ENCODE assay signal across 13 cellular contexts in the genomic region with DNA sequence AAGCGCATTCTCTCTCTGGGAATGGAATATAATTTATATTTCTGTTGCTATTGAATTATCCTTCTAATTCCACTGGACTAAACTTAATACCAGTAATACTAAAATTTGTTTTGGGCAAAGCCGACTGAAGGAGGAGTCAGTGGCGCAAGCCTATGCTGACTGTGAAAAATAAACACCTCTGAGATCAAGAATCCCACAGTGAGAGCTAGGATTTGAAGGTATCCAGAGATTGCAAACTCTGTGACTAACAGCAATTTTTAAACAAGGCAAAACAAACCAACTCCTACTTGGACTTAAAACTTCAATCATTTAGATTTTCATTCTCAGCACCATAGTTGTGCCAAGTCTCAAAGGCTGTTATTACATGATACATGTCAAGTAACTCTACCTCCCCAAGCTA.
DNase-seq lines count a peak whose midpoint lies in the region; ATAC-seq and TF ChIP-seq lines count a peak whose summit lies in the region.
"Had no signal": no experiment of that assay in that cellular context is flagged by ENCODE, and none has a peak within 500 bp of the region (broad histone marks: within the 10 kb centered on the region; RNA-seq: fewer than 3 reads in every experiment).

No MANE protein-coding gene starts in this region.

- H4K91ac ChIP-seq in trophoblast cell (ENCODE audit: low read depth, low read length), result no peak overlapping the region

- H3K4me1 Mint-ChIP-seq in neural progenitor cell, result peaks cover 15% of the 10 kb centered on the region
- H3K4me1 Mint-ChIP-seq in activated CD4-positive, alpha-beta T cell treated with anti-CD3 and anti-CD28 coated beads, Interleukin-2, amount 10 ng/mL, durations not matched to agents 24 days and 14 days, result peaks cover 7% of the 10 kb centered on the region
- H3K4me1 Mint-ChIP-seq: H9 had no signal

- H3K4me3 ChIP-seq in MG63, result no peak overlapping the region
- no peak overlapping the region for H3K4me3 ChIP-seq in neural progenitor cell
- H3K4me3 ChIP-seq in trophoblast cell (ENCODE audit: low read depth, low read length), result no peak overlapping the region
- no peak overlapping the region for H3K4me3 ChIP-seq in upper lobe of left lung
- H3K4me3 ChIP-seq: BLaER1 treated with 17β-estradiol and CSF1 and Interleukin-3, amounts not matched to agents 10 nM and 100 nM had no signal

- H3K36me3 ChIP-seq in MG63 (0 out of 2 replicates have a peak, but pooled peaks cover 3% of the 10 kb centered on the region), neural progenitor cell (no peaks in the 10 kb centered on the region), trophoblast cell (ENCODE audit: control insufficient read depth in 1 of 2, insufficient read depth in 2 of 2, low read length in 2 of 2) (no peaks in the 10 kb centered on the region), upper lobe of left lung (no peaks in the 10 kb centered on the region)
- H3K36me3 ChIP-seq: BLaER1 treated with 17β-estradiol and CSF1 and Interleukin-3, amounts not matched to agents 10 nM and 100 nM had no signal

- no peak for TF ChIP-seq EP300 in upper lobe of left lung (IDR thresholded peaks at IDR 0.05)

- H3K36me3 Mint-ChIP-seq in neural progenitor cell, result peaks cover 7% of the 10 kb centered on the region
- H3K36me3 Mint-ChIP-seq in activated CD4-positive, alpha-beta T cell treated with anti-CD3 and anti-CD28 coated beads, Interleukin-2, amount 10 ng/mL, durations not matched to agents 24 days and 14 days (ENCODE audit: low read depth), result no peaks in the 10 kb centered on the region
- H3K36me3 Mint-ChIP-seq: CD8-positive, alpha-beta T cell had no signal

- H3K4me3 Mint-ChIP-seq in neural progenitor cell, result no peak overlapping the region
- H3K4me3 Mint-ChIP-seq in activated CD4-positive, alpha-beta T cell treated with anti-CD3 and anti-CD28 coated beads, Interleukin-2, amount 10 ng/mL, durations not matched to agents 24 days and 14 days, result no peak overlapping the region
- H3K4me3 Mint-ChIP-seq: B cell; CD8-positive, alpha-beta T cell; H9 had no signal

- peak overlapping the region; percentile 2 for H3K4me2 ChIP-seq in neural progenitor cell
- H3K4me2 ChIP-seq in trophoblast cell (ENCODE audit: low read length), result no peak overlapping the region
- H3K4me2 ChIP-seq: BLaER1 treated with 17β-estradiol and CSF1 and Interleukin-3, amounts not matched to agents 10 nM and 100 nM had no signal

- no peak overlapping the region for H2BK120ac ChIP-seq in trophoblast cell (ENCODE audit: insufficient read depth, low read length, poor library complexity)

- H4K12ac ChIP-seq in trophoblast cell (ENCODE audit: low read depth, low read length), result no peak overlapping the region

- no peaks in the 10 kb centered on the region for H3K9me3 Mint-ChIP-seq in neural progenitor cell
- H3K9me3 Mint-ChIP-seq in activated CD4-positive, alpha-beta T cell treated with anti-CD3 and anti-CD28 coated beads, Interleukin-2, amount 10 ng/mL, durations not matched to agents 24 days and 14 days, result no peaks in the 10 kb centered on the region
- H3K9me3 Mint-ChIP-seq: CD8-positive, alpha-beta T cell; H9 had no signal

- H3K27me3 ChIP-seq in MG63 (no peaks in the 10 kb centered on the region), neural progenitor cell (peaks cover 97% of the 10 kb centered on the region), trophoblast cell (ENCODE audit: insufficient read depth, low read length) (no peaks in the 10 kb centered on the region), upper lobe of left lung (no peaks in the 10 kb centered on the region)
- H3K27me3 ChIP-seq: BLaER1 treated with 17β-estradiol and CSF1 and Interleukin-3, amounts not matched to agents 10 nM and 100 nM had no signal

- TF ChIP-seq CTCF in neural progenitor cell (IDR thresholded peaks at IDR 0.05), result no peak
- no peak for TF ChIP-seq CTCF in upper lobe of left lung (IDR thresholded peaks at IDR 0.05)

- H3K14ac ChIP-seq in trophoblast cell (ENCODE audit: low read length), result no peak overlapping the region

- H3K4me1 ChIP-seq in neural progenitor cell (peaks cover 15% of the 10 kb centered on the region), trophoblast cell (ENCODE audit: control insufficient read depth in 1 of 2, insufficient read depth in 2 of 2, low read length in 2 of 2) (no peaks in the 10 kb centered on the region), upper lobe of left lung (peaks cover 0 to 3% (median 0%) of the 10 kb centered on the region in 4 donors)

- no peak overlapping the region for H3K18ac ChIP-seq in trophoblast cell (ENCODE audit: low read length)

- no peak overlapping the region for H2AK5ac ChIP-seq in trophoblast cell (ENCODE audit: low read length)

- H4K8ac ChIP-seq in trophoblast cell (ENCODE audit: low read depth, low read length), result no peak overlapping the region

- ATAC-seq in upper lobe of left lung (ENCODE audit: low FRiP score in 2 of 2), result no peak
- ATAC-seq: CD8-positive, alpha-beta T cell had no signal

- no peak overlapping the region for H3K27ac Mint-ChIP-seq in neural progenitor cell
- no peak overlapping the region for H3K27ac Mint-ChIP-seq in activated CD4-positive, alpha-beta T cell treated with anti-CD3 and anti-CD28 coated beads, Interleukin-2, amount 10 ng/mL, durations not matched to agents 24 days and 14 days
- H3K27ac Mint-ChIP-seq: B cell; CD8-positive, alpha-beta T cell; H9 had no signal

- no peak overlapping the region for H2BK12ac ChIP-seq in trophoblast cell (ENCODE audit: low read length)

- H2BK5ac ChIP-seq in trophoblast cell (ENCODE audit: low read depth, low read length, poor library complexity), result no peak overlapping the region

- no peak overlapping the region for H3K27ac ChIP-seq in neural progenitor cell
- H3K27ac ChIP-seq in trophoblast cell (ENCODE audit: low read depth, low read length), result no peak overlapping the region
- H3K27ac ChIP-seq in upper lobe of left lung, result no peak overlapping the region
- H3K27ac ChIP-seq: BLaER1 treated with 17β-estradiol and CSF1 and Interleukin-3, amounts not matched to agents 10 nM and 100 nM had no signal

- H3K79me2 ChIP-seq in neural progenitor cell (ENCODE audit: low read depth) (no peaks in the 10 kb centered on the region), trophoblast cell (ENCODE audit: control insufficient read depth, insufficient read depth, low read length, poor library complexity) (no peaks in the 10 kb centered on the region)

- H3K9ac ChIP-seq in neural progenitor cell, result no peak overlapping the region
- no peak overlapping the region for H3K9ac ChIP-seq in trophoblast cell (ENCODE audit: low read length)
- H3K9ac ChIP-seq: BLaER1 treated with 17β-estradiol and CSF1 and Interleukin-3, amounts not matched to agents 10 nM and 100 nM had no signal

- peaks cover 73% of the 10 kb centered on the region for H4K20me1 ChIP-seq in neural progenitor cell (ENCODE audit: low read depth)
- H4K20me1 ChIP-seq: BLaER1 treated with 17β-estradiol and CSF1 and Interleukin-3, amounts not matched to agents 10 nM and 100 nM had no signal

- no peak for TF ChIP-seq POLR2A in upper lobe of left lung (IDR thresholded peaks at IDR 0.05)

- H3K4ac ChIP-seq in trophoblast cell (ENCODE audit: low read depth, low read length), result no peak overlapping the region

- H3K23ac ChIP-seq in trophoblast cell (ENCODE audit: low read length), result no peak overlapping the region

- no peaks in the 10 kb centered on the region for H3K79me1 ChIP-seq in trophoblast cell (ENCODE audit: low read length)

- intact Hi-C loops in activated CD4-positive, alpha-beta T cell treated with anti-CD3 and anti-CD28 coated beads, Interleukin-2, amount 10 ng/mL, durations not matched to agents 24 days and 14 days (cut with micrococcal nuclease), result no loop called here

- H3K27me3 Mint-ChIP-seq in neural progenitor cell (ENCODE audit: insufficient read depth, low read depth), result peaks cover 40% of the 10 kb centered on the region
- H3K27me3 Mint-ChIP-seq in activated CD4-positive, alpha-beta T cell treated with anti-CD3 and anti-CD28 coated beads, Interleukin-2, amount 10 ng/mL, durations not matched to agents 24 days and 14 days, result peaks cover 22% of the 10 kb centered on the region

- peak; percentile 30 for DNase-seq in MG63
- peak; percentile 37 for DNase-seq in fibroblast of peridontal ligament (ENCODE audit: extremely low read depth)
- DNase-seq in neural progenitor cell (ENCODE audit: low spot score), result no peak
- DNase-seq in activated CD4-positive, alpha-beta T cell treated with anti-CD3 and anti-CD28 coated beads, Interleukin-2, amount 10 ng/mL, durations not matched to agents 24 days and 14 days, result no peak
- DNase-seq in NCI-H345 treated with DMSO at 0.1 percent for 48 hours (lab: John Stamatoyannopoulos, UW; ENCODE audit: unreplicated experiment), result no peak
- no peak for DNase-seq in trophoblast cell
- DNase-seq in upper lobe of left lung, result no peak
- DNase-seq: Calu3; CD8-positive, alpha-beta T cell; DMS 273 treated with DMSO at 0.1 percent for 48 hours; H9 had no signal

- no CpG with 5 or more reads among the region's 3 CpGs for WGBS in trophoblast cell (ENCODE audit: extremely low coverage, insufficient coverage, insufficient read length)
- WGBS in upper lobe of left lung, 2 donors, result 88 to 93% methylated on average over 3 of the region's 3 CpGs

- H3F3A ChIP-seq in neural progenitor cell (ENCODE audit: low read depth), result peaks cover 9% of the 10 kb centered on the region

- no peak overlapping the region for H2AFZ ChIP-seq in neural progenitor cell (replicated peaks)
- H2AFZ ChIP-seq in trophoblast cell (ENCODE audit: insufficient read depth, low read length, poor library complexity), result no peak overlapping the region

- no peaks in the 10 kb centered on the region for H3K9me3 ChIP-seq in MG63
- no peaks in the 10 kb centered on the region for H3K9me3 ChIP-seq in neural progenitor cell (ENCODE audit: low read depth)
- no peaks in the 10 kb centered on the region for H3K9me3 ChIP-seq in trophoblast cell (ENCODE audit: insufficient read depth, low read depth, low read length)
- no peaks in the 10 kb centered on the region for H3K9me3 ChIP-seq in upper lobe of left lung
- H3K9me3 ChIP-seq: BLaER1 treated with 17β-estradiol and CSF1 and Interleukin-3, amounts not matched to agents 10 nM and 100 nM had no signal

Comparison
In these comparisons a context has a peak if more than half of its experiments do, and no peak if none do; other contexts are left out.
1. DNase-seq: peak in MG63 (single experiment) and fibroblast of peridontal ligament (single experiment); none in neural progenitor cell (single experiment), activated CD4-positive, alpha-beta T cell treated with anti-CD3 and anti-CD28 coated beads, Interleukin-2, amount 10 ng/mL, durations not matched to agents 24 days and 14 days (single experiment), NCI-H345 treated with DMSO at 0.1 percent for 48 hours (single experiment), trophoblast cell (0 of 2) and upper lobe of left lung (0 of 2).